In genomic region chr14:25953532-25954144, GRCh38 we compare ENCODE assay signal across 16 cellular contexts.
DNase-seq lines count a peak whose midpoint lies in the region; ATAC-seq and TF ChIP-seq lines count a peak whose summit lies in the region.
"Had no signal": no experiment of that assay in that cellular context is flagged by ENCODE, and none has a peak within 500 bp of the region (broad histone marks: within the 10 kb centered on the region; RNA-seq: fewer than 3 reads in every experiment).

No MANE protein-coding gene starts in this region.

- ATAC-seq in body of pancreas (no peak), sciatic nerve (peak; percentile 63), GM18520 (IDR thresholded peaks at IDR 0.05; ENCODE audit: unreplicated experiment) (no peak), HG03175 (IDR thresholded peaks at IDR 0.05; ENCODE audit: unreplicated experiment) (no peak), T-helper 17 cell (no peak)
- ATAC-seq: lower lobe of right lung had no signal

- no peaks in the 10 kb centered on the region for H3K4me1 Mint-ChIP-seq in T-helper 17 cell

- H3K27ac ChIP-seq in body of pancreas = no peak overlapping the region
- H3K27ac ChIP-seq: lower lobe of right lung, upper lobe of left lung had no signal

- TF ChIP-seq POLR2A in body of pancreas (IDR thresholded peaks at IDR 0.05) = no peak

- WGBS in body of pancreas, 2 donors = 62 to 64% methylated on average over 5 of the region's 5 CpGs

- H3K27me3 ChIP-seq in body of pancreas = no peaks in the 10 kb centered on the region
- H3K27me3 ChIP-seq: upper lobe of left lung had no signal

- H3K4me3 Mint-ChIP-seq in T-helper 17 cell = no peak overlapping the region

- H3K9me3 ChIP-seq in body of pancreas (no peaks in the 10 kb centered on the region), T-helper 17 cell (ENCODE audit: control insufficient read depth, low read length, poor library complexity, severe bottlenecking) (no peaks in the 10 kb centered on the region)
- H3K9me3 ChIP-seq: lower lobe of right lung had no signal

- H3K36me3 ChIP-seq in body of pancreas (replicated peaks in 1 of 2; ENCODE audit: insufficient read depth in 1 of 2, low read depth in 2 of 2) = no peaks in the 10 kb centered on the region
- H3K36me3 ChIP-seq: lower lobe of right lung, upper lobe of left lung had no signal

- H3K4me3 ChIP-seq in body of pancreas = no peak overlapping the region
- H3K4me3 ChIP-seq: lower lobe of right lung, upper lobe of left lung had no signal

- peak; percentile 71 for DNase-seq in HT1080 (ENCODE audit: low read depth)
- peak in 3 of 4 donors; percentile 4 to 28 (median 13) for DNase-seq in body of pancreas
- DNase-seq in globus pallidus (ENCODE audit: low spot score) = peak; percentile 7
- peak; percentile 61 for DNase-seq in sciatic nerve (ENCODE audit: low spot score)
- no peak for DNase-seq in NCI-H2196 (lab: John Stamatoyannopoulos, UW; ENCODE audit: unreplicated experiment)
- DNase-seq in T-helper 17 cell = no peak
- DNase-seq: activated naive CD4-positive, alpha-beta T cell treated with anti-CD3 and anti-CD28 coated beads, Interleukin-2, amount 50 U/mL, for 16 hours; Calu3; IMR-90; lower lobe of right lung; NCI-H1417 treated with DMSO at 0.1 percent for 48 hours; NCI-H526; SHP77; upper lobe of left lung had no signal

- no peak for TF ChIP-seq CTCF in body of pancreas (IDR thresholded peaks at IDR 0.05)

- H3K27ac Mint-ChIP-seq in T-helper 17 cell = no peak overlapping the region

- intact Hi-C loops in body of pancreas (cut with DNase I) (no loop called here), sciatic nerve (cut with DNase I) (no loop called here)

- H3K27me3 Mint-ChIP-seq in T-helper 17 cell = no peaks in the 10 kb centered on the region

- no peaks in the 10 kb centered on the region for H3K4me1 ChIP-seq in body of pancreas
- H3K4me1 ChIP-seq: lower lobe of right lung, upper lobe of left lung had no signal

- H3K36me3 Mint-ChIP-seq in T-helper 17 cell (ENCODE audit: low read depth) = no peaks in the 10 kb centered on the region

Comparison
In these comparisons a context has a peak if more than half of its experiments do, and no peak if none do; other contexts are left out.
1. DNase-seq: peak in HT1080 (single experiment), body of pancreas (3 of 4), globus pallidus (single experiment) and sciatic nerve (single experiment); none in NCI-H2196 (single experiment) and T-helper 17 cell (0 of 3).